ENCODE assay signal across 9 cellular contexts in the genomic region with DNA sequence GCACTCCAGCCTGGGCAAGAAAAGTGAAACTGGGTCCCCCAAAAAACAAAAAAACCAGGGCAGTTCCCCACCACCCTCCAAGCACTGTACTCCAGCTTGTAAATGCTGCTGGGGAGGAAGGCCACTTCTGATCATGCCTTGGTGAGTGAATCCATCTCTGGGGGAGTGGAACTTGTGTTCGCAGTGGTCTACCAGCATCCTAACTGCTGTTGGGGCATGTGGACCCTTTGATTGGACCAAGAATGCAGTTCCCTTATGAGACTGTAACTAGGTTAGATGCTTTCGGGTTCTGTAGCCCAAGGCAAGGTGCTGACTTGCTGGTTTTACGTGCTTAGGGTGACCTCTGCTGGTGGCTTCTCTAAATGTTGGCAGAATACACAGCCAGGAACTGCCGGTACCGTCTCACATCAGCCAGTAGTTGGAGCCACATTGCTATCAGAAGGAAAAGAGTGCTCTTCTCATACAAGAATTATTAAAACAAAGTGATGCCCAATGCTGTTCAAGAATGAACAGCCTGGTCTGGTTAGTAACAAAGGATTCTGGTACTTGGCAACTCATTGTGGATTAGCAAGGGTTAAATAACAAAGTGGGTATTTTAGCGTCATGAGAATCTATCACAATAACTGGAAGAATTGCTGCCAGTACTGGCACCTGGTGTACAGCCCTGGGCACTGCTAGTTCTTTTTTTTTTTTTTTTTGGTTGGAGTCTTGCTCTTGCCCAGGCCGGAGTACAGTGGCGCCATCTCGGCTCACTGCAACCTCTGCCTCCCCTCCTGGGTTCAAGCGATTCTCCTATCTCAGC. TPM values are rescaled to one million over a fixed set of nuclear protein-coding genes. Genes with fewer than 3 reads are reported as not detected.
DNase-seq lines count a peak whose midpoint lies in the region; ATAC-seq, FAIRE-seq and TF ChIP-seq lines count a peak whose summit lies in the region.
"Had no signal": no experiment of that assay in that cellular context is flagged by ENCODE, and none has a peak within 500 bp of the region (broad histone marks: within the 10 kb centered on the region; RNA-seq: fewer than 3 reads in every experiment).

No MANE protein-coding gene starts in this region.

- in situ Hi-C loops in HepG2 (cut with HindIII; ENCODE audit: extremely low pct_ligation_motif_present, low pct_unique_long_range_greater_than_20kb) = loop anchor here (5.0 to 10.0 kb wide), 2 partner anchors 107 to 274 kb away; partner anchors contain the start of gene KAT5

- H3K27me3 ChIP-seq in HepG2 (ENCODE audit: control insufficient read depth in 1 of 2, insufficient read depth in 2 of 2, low read length in 2 of 2) = no peaks in the 10 kb centered on the region

- H3K9ac ChIP-seq in HepG2 (ENCODE audit: insufficient read depth, low read depth, low read length) = no peak overlapping the region

- H3K4me1 Mint-ChIP-seq in activated CD4-positive, alpha-beta T cell treated with anti-CD3 and anti-CD28 coated beads, Interleukin-2, amount 10 ng/mL, durations not matched to agents 24 days and 14 days = peaks cover 6% of the 10 kb centered on the region

- peak overlapping the region; percentile 80 for H3K27ac Mint-ChIP-seq in activated CD4-positive, alpha-beta T cell treated with anti-CD3 and anti-CD28 coated beads, Interleukin-2, amount 10 ng/mL, durations not matched to agents 24 days and 14 days

- H3K4me3 Mint-ChIP-seq in activated CD4-positive, alpha-beta T cell treated with anti-CD3 and anti-CD28 coated beads, Interleukin-2, amount 10 ng/mL, durations not matched to agents 24 days and 14 days = no peak overlapping the region

- H3K4me2 ChIP-seq in HepG2 (ENCODE audit: low read depth, low read length) = no peak overlapping the region

- WGBS in HepG2 (ENCODE audit: low lambda C conversion rate) = 27% methylated on average over 7 of the region's 10 CpGs

- no peaks in the 10 kb centered on the region for H3K9me3 ChIP-seq in HepG2 (ENCODE audit: low read length)

- H3K27ac ChIP-seq in coronary artery (peak overlapping the region in 1 of 2 donors; percentile 42), HepG2 (ENCODE audit: extremely low read length, insufficient read depth, low read length) (no peak overlapping the region)

- peaks cover 4% of the 10 kb centered on the region for H3K4me1 ChIP-seq in HepG2 (ENCODE audit: insufficient read depth, low read length)

- TF ChIP-seq EP300 in HepG2 (IDR thresholded peaks at IDR 0.05; ENCODE audit: low read depth in 2 of 2, low read length in 2 of 2) (no peak), HepG2 (CRISPR knock-in tag; IDR thresholded peaks at IDR 0.05; ENCODE audit: borderline replicate concordance) (no peak)

- peaks cover 1% of the 10 kb centered on the region for H3K36me3 Mint-ChIP-seq in activated CD4-positive, alpha-beta T cell treated with anti-CD3 and anti-CD28 coated beads, Interleukin-2, amount 10 ng/mL, durations not matched to agents 24 days and 14 days (ENCODE audit: low read depth)

- POLR2A ChIA-PET in HepG2 (lab: Yijun Ruan, JAX) = interaction anchor here (0.6 to 1.3 kb wide), 3 partner anchors 98 to 101 kb away, joined by 3 to 5 read pairs (median 3); partner anchors contain the start of genes CCDC85B and FIBP

- H3K36me3 ChIP-seq in HepG2 (replicated peaks in 1 of 2; ENCODE audit: control insufficient read depth in 1 of 2, insufficient read depth in 2 of 2, low read length in 2 of 2) = no peaks in the 10 kb centered on the region

- ATAC-seq in GM19397 (IDR thresholded peaks at IDR 0.05; ENCODE audit: unreplicated experiment) (peak; percentile 91), HG03565 (IDR thresholded peaks at IDR 0.05; ENCODE audit: unreplicated experiment) (peak; percentile 95), HepG2 (peak; percentile 98)

- peak; percentile 93 for TF ChIP-seq RAD21 in HepG2 (CRISPR knock-in tag; IDR thresholded peaks at IDR 0.05)

- no peak for TF ChIP-seq POLR2A in HepG2 (IDR thresholded peaks at IDR 0.05; ENCODE audit: insufficient read depth in 1 of 2, low read depth in 2 of 2, low read length in 2 of 2)

- FAIRE-seq in HepG2 (lab: Jason Lieb, UNC) = peak; percentile 99

- CTCF ChIA-PET in HepG2 (lab: Yijun Ruan, JAX; ENCODE audit: low intra/inter-chr PET ratio, low total read pairs) = interaction anchor here (0.6 to 3.0 kb wide), 19 partner anchors 8 to 282 kb away, joined by 3 to 77 read pairs (median 5); partner anchors contain the start of genes AP5B1, BANF1, CCDC85B and EIF1AD

- peak; percentile 89 for TF ChIP-seq CTCF in coronary artery (IDR thresholded peaks at IDR 0.05)
- peak; percentile 97 for TF ChIP-seq CTCF in HepG2 (CRISPR knock-in tag; IDR thresholded peaks at IDR 0.05)

- H3K9me3 Mint-ChIP-seq in activated CD4-positive, alpha-beta T cell treated with anti-CD3 and anti-CD28 coated beads, Interleukin-2, amount 10 ng/mL, durations not matched to agents 24 days and 14 days = no peaks in the 10 kb centered on the region

- H3K4me3 ChIP-seq in coronary artery (no peak overlapping the region), HepG2 (replicated peaks in 1 of 3; ENCODE audit: insufficient read depth in 1 of 3, low read depth in 2 of 3, low read length in 3 of 3) (no peak overlapping the region)

- no peaks in the 10 kb centered on the region for H3K27me3 Mint-ChIP-seq in activated CD4-positive, alpha-beta T cell treated with anti-CD3 and anti-CD28 coated beads, Interleukin-2, amount 10 ng/mL, durations not matched to agents 24 days and 14 days

- peak; percentile 96 for DNase-seq in CD1c-positive myeloid dendritic cell (ENCODE audit: extremely low spot score)
- DNase-seq in NCI-H748 (lab: John Stamatoyannopoulos, UW; ENCODE audit: unreplicated experiment) = peak; percentile 87
- peak; percentile 98 for DNase-seq in activated CD4-positive, alpha-beta T cell treated with anti-CD3 and anti-CD28 coated beads, Interleukin-2, amount 10 ng/mL, durations not matched to agents 24 days and 14 days
- DNase-seq in coronary artery (ENCODE audit: low spot score) = peak; percentile 90
- peak; percentile 92 for DNase-seq in HepG2 (ENCODE audit: low spot score)
- peak; percentile 51 to 90 (median 81) for DNase-seq in stimulated activated CD4-positive, alpha-beta T cell treated with anti-CD3 and anti-CD28 coated beads, TNF-alpha, amount 100 ng/mL, for 4 hours (ENCODE audit: low read depth in 3 of 3)

- H2AFZ ChIP-seq in HepG2 (ENCODE audit: low read length) = no peak overlapping the region

- BruUV-seq in HepG2 (replicated peaks; lab: Mats Ljungman, UMichigan) = no TSS peak

- no peaks in the 10 kb centered on the region for H3K79me2 ChIP-seq in HepG2 (ENCODE audit: insufficient read depth, low read length)

- intact Hi-C loops in activated CD4-positive, alpha-beta T cell treated with anti-CD3 and anti-CD28 coated beads, Interleukin-2, amount 10 ng/mL, durations not matched to agents 24 days and 14 days (cut with micrococcal nuclease) = loop anchor here (1.0 to 2.0 kb wide), 7 partner anchors 13 to 283 kb away; partner anchors contain the start of genes BANF1, C11orf68, DRAP1 and EIF1AD
- intact Hi-C loops in HepG2 (cut with micrococcal nuclease; ENCODE audit: unreplicated experiment) = loop anchor here (1.0 kb wide), 2 partner anchors 101 to 278 kb away; partner anchors contain the start of gene FIBP

- H4K20me1 ChIP-seq in HepG2 (ENCODE audit: insufficient read depth, low read length) = no peaks in the 10 kb centered on the region

RNA-seq across cellular contexts. Expression of gene EIF1AD, which starts 13.0 kb away (rescaled TPM):
- total RNA-seq in activated CD4-positive, alpha-beta T cell treated with anti-CD3 and anti-CD28 coated beads, Interleukin-2, amount 10 ng/mL, durations not matched to agents 24 days and 14 days = 64.9 and 75.9 TPM in 2 replicates
- 30.8 and 45.9 TPM in 2 replicates for total RNA-seq in HepG2 (2016; rRNA removed; fragmentation: Illumina TruSeq; extraction: Trizol)
- 6.9 and 8.1 TPM in 2 replicates for total RNA-seq in HepG2 (2016; cell fraction: cytosol; rRNA removed; fragmentation: Illumina TruSeq; extraction: Trizol; ENCODE audit: low read depth)
- total RNA-seq in HepG2 (2016; cell fraction: insoluble cytoplasmic fraction; rRNA removed; fragmentation: Illumina TruSeq; extraction: Trizol) = 31.8 and 45.0 TPM in 2 replicates
- 15.6 and 16.4 TPM in 2 replicates for total RNA-seq in HepG2 (2016; cell fraction: membrane; rRNA removed; fragmentation: Illumina TruSeq; extraction: Trizol)
- total RNA-seq in HepG2 (2016; cell fraction: nucleus; rRNA removed; fragmentation: Illumina TruSeq; extraction: Trizol) = 25.8 TPM in 2 replicates
- polyA plus RNA-seq in HepG2 (2011; rRNA removed) = 18.2 and 24.0 TPM in 2 replicates
- polyA plus RNA-seq in HepG2 (2011; cell fraction: cytosol; rRNA removed) = 22.4 and 22.6 TPM in 2 replicates
- polyA plus RNA-seq in HepG2 (2011; cell fraction: nucleus; rRNA removed) = 15.8 and 23.5 TPM in 2 replicates
- 15.2 and 20.1 TPM in 2 replicates for polyA plus RNA-seq in HepG2 (2012)
- polyA plus RNA-seq in HepG2 (2016; cell fraction: cytosol; fragmentation: Illumina TruSeq; extraction: Trizol; ENCODE audit: low read depth) = 2.1 and 2.9 TPM in 2 replicates
- polyA plus RNA-seq in HepG2 (2016; cell fraction: insoluble cytoplasmic fraction; fragmentation: Illumina TruSeq; extraction: Trizol; ENCODE audit: low read depth) = 33.3 and 34.6 TPM in 2 replicates
- 7.7 and 8.3 TPM in 2 replicates for polyA plus RNA-seq in HepG2 (2016; cell fraction: membrane; fragmentation: Illumina TruSeq; extraction: Trizol; ENCODE audit: low read depth)
- 31.4 and 35.8 TPM in 2 replicates for polyA plus RNA-seq in HepG2 (2016; cell fraction: nucleus; fragmentation: Illumina TruSeq; extraction: Trizol; ENCODE audit: insufficient read depth, low read depth)
- polyA minus RNA-seq in HepG2 (2011; rRNA and poly(A)+ RNA removed; ENCODE audit: low replicate concordance) = 41.6 and 67.3 TPM in 2 replicates
- 10.7 and 14.6 TPM in 2 replicates for polyA minus RNA-seq in HepG2 (2011; cell fraction: cytosol; rRNA and poly(A)+ RNA removed)
- polyA minus RNA-seq in HepG2 (2011; cell fraction: nucleus; rRNA and poly(A)+ RNA removed) = 14.3 and 20.4 TPM in 2 replicates

RNA-seq across cellular contexts. Expression of gene BANF1, which starts 13.3 kb away (rescaled TPM):
- total RNA-seq in activated CD4-positive, alpha-beta T cell treated with anti-CD3 and anti-CD28 coated beads, Interleukin-2, amount 10 ng/mL, durations not matched to agents 24 days and 14 days = 291 and 298 TPM in 2 replicates
- 40.5 and 45.9 TPM in 2 replicates for total RNA-seq in HepG2 (2016; rRNA removed; fragmentation: Illumina TruSeq; extraction: Trizol)
- 24.1 and 29.2 TPM in 2 replicates for total RNA-seq in HepG2 (2016; cell fraction: cytosol; rRNA removed; fragmentation: Illumina TruSeq; extraction: Trizol; ENCODE audit: low read depth)
- total RNA-seq in HepG2 (2016; cell fraction: insoluble cytoplasmic fraction; rRNA removed; fragmentation: Illumina TruSeq; extraction: Trizol) = 42.5 and 45.7 TPM in 2 replicates
- 21.9 and 24.3 TPM in 2 replicates for total RNA-seq in HepG2 (2016; cell fraction: membrane; rRNA removed; fragmentation: Illumina TruSeq; extraction: Trizol)
- total RNA-seq in HepG2 (2016; cell fraction: nucleus; rRNA removed; fragmentation: Illumina TruSeq; extraction: Trizol) = 17.5 and 24.3 TPM in 2 replicates
- polyA plus RNA-seq in HepG2 (2011; rRNA removed) = 75.9 and 86.5 TPM in 2 replicates
- polyA plus RNA-seq in HepG2 (2011; cell fraction: cytosol; rRNA removed) = 96.6 and 104 TPM in 2 replicates
- 34.4 and 41.3 TPM in 2 replicates for polyA plus RNA-seq in HepG2 (2011; cell fraction: nucleus; rRNA removed)
- 102 and 132 TPM in 2 replicates for polyA plus RNA-seq in HepG2 (2012)
- polyA plus RNA-seq in HepG2 (2016; cell fraction: cytosol; fragmentation: Illumina TruSeq; extraction: Trizol; ENCODE audit: low read depth) = 115 and 123 TPM in 2 replicates
- polyA plus RNA-seq in HepG2 (2016; cell fraction: insoluble cytoplasmic fraction; fragmentation: Illumina TruSeq; extraction: Trizol; ENCODE audit: low read depth) = 264 and 272 TPM in 2 replicates
- polyA plus RNA-seq in HepG2 (2016; cell fraction: membrane; fragmentation: Illumina TruSeq; extraction: Trizol; ENCODE audit: low read depth) = 102 and 111 TPM in 2 replicates
- polyA plus RNA-seq in HepG2 (2016; cell fraction: nucleus; fragmentation: Illumina TruSeq; extraction: Trizol; ENCODE audit: insufficient read depth, low read depth) = 126 and 133 TPM in 2 replicates
- polyA minus RNA-seq in HepG2 (2011; rRNA and poly(A)+ RNA removed; ENCODE audit: low replicate concordance) = 57.6 and 195 TPM in 2 replicates
- 20.0 and 34.2 TPM in 2 replicates for polyA minus RNA-seq in HepG2 (2011; cell fraction: cytosol; rRNA and poly(A)+ RNA removed)
- polyA minus RNA-seq in HepG2 (2011; cell fraction: nucleus; rRNA and poly(A)+ RNA removed) = 23.4 and 30.2 TPM in 2 replicates

RNA-seq across cellular contexts. Expression of gene CST6, which starts 22.8 kb away (rescaled TPM):
- 0.45 and 1.5 TPM in 2 replicates for total RNA-seq in activated CD4-positive, alpha-beta T cell treated with anti-CD3 and anti-CD28 coated beads, Interleukin-2, amount 10 ng/mL, durations not matched to agents 24 days and 14 days
- total RNA-seq in HepG2 (2016; rRNA removed; fragmentation: Illumina TruSeq; extraction: Trizol) = not detected in 2 replicates
- not detected in 2 replicates for total RNA-seq in HepG2 (2016; cell fraction: cytosol; rRNA removed; fragmentation: Illumina TruSeq; extraction: Trizol; ENCODE audit: low read depth)
- total RNA-seq in HepG2 (2016; cell fraction: insoluble cytoplasmic fraction; rRNA removed; fragmentation: Illumina TruSeq; extraction: Trizol) = not detected in 2 replicates
- total RNA-seq in HepG2 (2016; cell fraction: membrane; rRNA removed; fragmentation: Illumina TruSeq; extraction: Trizol) = not detected in 2 replicates
- total RNA-seq in HepG2 (2016; cell fraction: nucleus; rRNA removed; fragmentation: Illumina TruSeq; extraction: Trizol) = not detected in 2 replicates
- polyA plus RNA-seq in HepG2 (2011; rRNA removed) = not detected in 2 replicates
- not detected in 2 replicates for polyA plus RNA-seq in HepG2 (2011; cell fraction: cytosol; rRNA removed)
- polyA plus RNA-seq in HepG2 (2011; cell fraction: nucleus; rRNA removed) = not detected in 2 replicates
- not detected in 2 replicates for polyA plus RNA-seq in HepG2 (2012)
- not detected in 2 replicates for polyA plus RNA-seq in HepG2 (2016; cell fraction: cytosol; fragmentation: Illumina TruSeq; extraction: Trizol; ENCODE audit: low read depth)
- not detected in 2 replicates for polyA plus RNA-seq in HepG2 (2016; cell fraction: insoluble cytoplasmic fraction; fragmentation: Illumina TruSeq; extraction: Trizol; ENCODE audit: low read depth)
- not detected in 2 replicates for polyA plus RNA-seq in HepG2 (2016; cell fraction: membrane; fragmentation: Illumina TruSeq; extraction: Trizol; ENCODE audit: low read depth)
- not detected in 2 replicates for polyA plus RNA-seq in HepG2 (2016; cell fraction: nucleus; fragmentation: Illumina TruSeq; extraction: Trizol; ENCODE audit: insufficient read depth, low read depth)
- not detected in 2 replicates for polyA minus RNA-seq in HepG2 (2011; rRNA and poly(A)+ RNA removed; ENCODE audit: low replicate concordance)
- polyA minus RNA-seq in HepG2 (2011; cell fraction: cytosol; rRNA and poly(A)+ RNA removed) = not detected in 2 replicates
- not detected in 2 replicates for polyA minus RNA-seq in HepG2 (2011; cell fraction: nucleus; rRNA and poly(A)+ RNA removed)
- total RNA-seq: activated CD8-positive, alpha-beta memory T cell treated with anti-CD3 and anti-CD28 coated beads for 36 hours had no signal

RNA-seq across cellular contexts. Expression of gene SART1, which starts 27.5 kb away (rescaled TPM):
- total RNA-seq in activated CD4-positive, alpha-beta T cell treated with anti-CD3 and anti-CD28 coated beads, Interleukin-2, amount 10 ng/mL, durations not matched to agents 24 days and 14 days = 99.1 and 104 TPM in 2 replicates
- total RNA-seq in HepG2 (2016; rRNA removed; fragmentation: Illumina TruSeq; extraction: Trizol) = 18.1 and 22.5 TPM in 2 replicates
- 9.9 and 12.6 TPM in 2 replicates for total RNA-seq in HepG2 (2016; cell fraction: cytosol; rRNA removed; fragmentation: Illumina TruSeq; extraction: Trizol; ENCODE audit: low read depth)
- 12.3 and 22.5 TPM in 2 replicates for total RNA-seq in HepG2 (2016; cell fraction: insoluble cytoplasmic fraction; rRNA removed; fragmentation: Illumina TruSeq; extraction: Trizol)
- total RNA-seq in HepG2 (2016; cell fraction: membrane; rRNA removed; fragmentation: Illumina TruSeq; extraction: Trizol) = 9.7 and 12.2 TPM in 2 replicates
- 15.9 and 17.5 TPM in 2 replicates for total RNA-seq in HepG2 (2016; cell fraction: nucleus; rRNA removed; fragmentation: Illumina TruSeq; extraction: Trizol)
- 11.3 and 13.1 TPM in 2 replicates for polyA plus RNA-seq in HepG2 (2011; rRNA removed)
- polyA plus RNA-seq in HepG2 (2011; cell fraction: cytosol; rRNA removed) = 7.2 and 7.5 TPM in 2 replicates
- polyA plus RNA-seq in HepG2 (2011; cell fraction: nucleus; rRNA removed) = 32.9 and 42.8 TPM in 2 replicates
- 17.3 and 24.6 TPM in 2 replicates for polyA plus RNA-seq in HepG2 (2012)
- polyA plus RNA-seq in HepG2 (2016; cell fraction: cytosol; fragmentation: Illumina TruSeq; extraction: Trizol; ENCODE audit: low read depth) = 8.9 and 10.6 TPM in 2 replicates
- 26.7 and 35.4 TPM in 2 replicates for polyA plus RNA-seq in HepG2 (2016; cell fraction: insoluble cytoplasmic fraction; fragmentation: Illumina TruSeq; extraction: Trizol; ENCODE audit: low read depth)
- 9.0 and 11.4 TPM in 2 replicates for polyA plus RNA-seq in HepG2 (2016; cell fraction: membrane; fragmentation: Illumina TruSeq; extraction: Trizol; ENCODE audit: low read depth)
- polyA plus RNA-seq in HepG2 (2016; cell fraction: nucleus; fragmentation: Illumina TruSeq; extraction: Trizol; ENCODE audit: insufficient read depth, low read depth) = 48.2 and 61.5 TPM in 2 replicates
- polyA minus RNA-seq in HepG2 (2011; rRNA and poly(A)+ RNA removed; ENCODE audit: low replicate concordance) = 11.0 and 12.8 TPM in 2 replicates
- polyA minus RNA-seq in HepG2 (2011; cell fraction: cytosol; rRNA and poly(A)+ RNA removed) = 8.1 and 11.4 TPM in 2 replicates
- polyA minus RNA-seq in HepG2 (2011; cell fraction: nucleus; rRNA and poly(A)+ RNA removed) = 9.7 and 11.7 TPM in 2 replicates

RNA-seq across cellular contexts. Expression of gene CATSPER1, which starts 37.3 kb away (rescaled TPM):
- total RNA-seq in activated CD4-positive, alpha-beta T cell treated with anti-CD3 and anti-CD28 coated beads, Interleukin-2, amount 10 ng/mL, durations not matched to agents 24 days and 14 days = 0.28 and 0.30 TPM in 2 replicates
- not detected in 2 replicates for total RNA-seq in HepG2 (2016; rRNA removed; fragmentation: Illumina TruSeq; extraction: Trizol)
- not detected in 2 replicates for total RNA-seq in HepG2 (2016; cell fraction: cytosol; rRNA removed; fragmentation: Illumina TruSeq; extraction: Trizol; ENCODE audit: low read depth)
- total RNA-seq in HepG2 (2016; cell fraction: insoluble cytoplasmic fraction; rRNA removed; fragmentation: Illumina TruSeq; extraction: Trizol) = not detected in 2 replicates
- total RNA-seq in HepG2 (2016; cell fraction: membrane; rRNA removed; fragmentation: Illumina TruSeq; extraction: Trizol) = not detected in 2 replicates
- not detected in 2 replicates for total RNA-seq in HepG2 (2016; cell fraction: nucleus; rRNA removed; fragmentation: Illumina TruSeq; extraction: Trizol)
- polyA plus RNA-seq in HepG2 (2011; rRNA removed) = 0.04 and 0.17 TPM in 2 replicates
- 0.07 and 0.17 TPM in 2 replicates for polyA plus RNA-seq in HepG2 (2011; cell fraction: cytosol; rRNA removed)
- 0.19 TPM in 1 of 2 replicates, not detected in the other for polyA plus RNA-seq in HepG2 (2011; cell fraction: nucleus; rRNA removed)
- polyA plus RNA-seq in HepG2 (2012) = 0.09 TPM in 1 of 2 replicates, not detected in the other
- 0.07 TPM in 1 of 2 replicates, not detected in the other for polyA plus RNA-seq in HepG2 (2016; cell fraction: cytosol; fragmentation: Illumina TruSeq; extraction: Trizol; ENCODE audit: low read depth)
- polyA plus RNA-seq in HepG2 (2016; cell fraction: insoluble cytoplasmic fraction; fragmentation: Illumina TruSeq; extraction: Trizol; ENCODE audit: low read depth) = not detected in 2 replicates
- polyA plus RNA-seq in HepG2 (2016; cell fraction: membrane; fragmentation: Illumina TruSeq; extraction: Trizol; ENCODE audit: low read depth) = not detected in 2 replicates
- not detected in 2 replicates for polyA plus RNA-seq in HepG2 (2016; cell fraction: nucleus; fragmentation: Illumina TruSeq; extraction: Trizol; ENCODE audit: insufficient read depth, low read depth)
- polyA minus RNA-seq in HepG2 (2011; rRNA and poly(A)+ RNA removed; ENCODE audit: low replicate concordance) = 3.1 TPM in 1 of 2 replicates, not detected in the other
- polyA minus RNA-seq in HepG2 (2011; cell fraction: cytosol; rRNA and poly(A)+ RNA removed) = not detected in 2 replicates
- polyA minus RNA-seq in HepG2 (2011; cell fraction: nucleus; rRNA and poly(A)+ RNA removed) = not detected in 2 replicates
- total RNA-seq: activated CD8-positive, alpha-beta memory T cell treated with anti-CD3 and anti-CD28 coated beads for 36 hours had no signal
